Comparison of ENCODE assay signal across 18 cellular contexts in genomic region chr7:34060548-34060947, GRCh38.
DNase-seq lines count a peak whose midpoint lies in the region; TF ChIP-seq lines count a peak whose summit lies in the region.
"Had no signal": no experiment of that assay in that cellular context is flagged by ENCODE, and none has a peak within 500 bp of the region (broad histone marks: within the 10 kb centered on the region; RNA-seq: fewer than 3 reads in every experiment).

No MANE protein-coding gene starts in this region.

- H3K4me2 ChIP-seq in PC-9, result no peak overlapping the region

- H3K9me2 ChIP-seq in PC-9 (ENCODE audit: insufficient read depth), result no peaks in the 10 kb centered on the region

- BruUV-seq in PC-9 (replicated peaks; lab: Mats Ljungman, UMichigan), result no TSS peak

- POLR2A ChIA-PET in PC-9 (lab: Charles Lee; ENCODE audit: unreplicated experiment), result no interaction called here

- intact Hi-C loops in tibial artery (cut with DNase I; ENCODE audit: low total_unique reads) (no loop called here), PC-9 (cut with micrococcal nuclease; ENCODE audit: unreplicated experiment) (no loop called here)

- H2AFZ ChIP-seq in PC-9, result no peak overlapping the region
- H2AFZ ChIP-seq: parathyroid adenoma had no signal

- no peaks in the 10 kb centered on the region for H3F3A ChIP-seq in PC-9 (ENCODE audit: insufficient read depth, low read depth)

- H3K4me3 ChIP-seq in AG10803 (ENCODE audit: low read length), result no peak overlapping the region
- H3K4me3 ChIP-seq in choroid plexus epithelial cell (ENCODE audit: low read depth, low read length), result no peak overlapping the region
- H3K4me3 ChIP-seq in tibial artery, result no peak overlapping the region
- no peak overlapping the region for H3K4me3 ChIP-seq in PC-9
- H3K4me3 ChIP-seq: body of pancreas, upper lobe of left lung had no signal

- H3K79me2 ChIP-seq in PC-9 (ENCODE audit: low read depth), result no peaks in the 10 kb centered on the region
- H3K79me2 ChIP-seq: parathyroid adenoma had no signal

- CTCF ChIA-PET in PC-9 (lab: Charles Lee), result no interaction called here

- no peak overlapping the region for H3K27ac ChIP-seq in tibial artery
- no peak overlapping the region for H3K27ac ChIP-seq in PC-9
- H3K27ac ChIP-seq: body of pancreas, parathyroid adenoma had no signal

- H3K4me1 ChIP-seq in tibial artery (no peaks in the 10 kb centered on the region), PC-9 (replicated peaks; ENCODE audit: insufficient read depth) (peaks cover 20% of the 10 kb centered on the region)
- H3K4me1 ChIP-seq: body of pancreas had no signal

- DNase-seq in AG10803 (ENCODE audit: low read depth) (peak; percentile 89), LHCN-M2 (ENCODE audit: low read depth) (peak; percentile 78), choroid plexus epithelial cell (ENCODE audit: low read depth) (peak; percentile 86), kidney tubule cell (ENCODE audit: low spot score) (peak; percentile 51), NCI-H1694 treated with DMSO at 0.1 percent for 48 hours (lab: John Stamatoyannopoulos, UW) (no peak), tibial artery (no peak), iPS-NIHi11 (ENCODE audit: low spot score) (no peak), PC-9 (no peak)
- DNase-seq: activated CD8-positive, alpha-beta T cell treated with anti-CD3 and anti-CD28 coated beads for 36 hours; activated effector memory CD4-positive, alpha-beta T cell treated with anti-CD3 and anti-CD28 coated beads, Interleukin-2, amount 50 U/mL, for 16 hours; body of pancreas; endodermal cell; GOT3; NCI-H187; NCI-H69; SHP77 treated with DMSO at 0.1 percent for 48 hours; upper lobe of left lung had no signal

- no peaks in the 10 kb centered on the region for H3K27me3 ChIP-seq in tibial artery
- H3K27me3 ChIP-seq in PC-9 (ENCODE audit: insufficient read depth, low read depth), result no peaks in the 10 kb centered on the region
- H3K27me3 ChIP-seq: body of pancreas, upper lobe of left lung had no signal

- H3K36me3 ChIP-seq in tibial artery, result peaks cover 0 to 5% (median 0%) of the 10 kb centered on the region in 3 donors
- no peaks in the 10 kb centered on the region for H3K36me3 ChIP-seq in PC-9 (ENCODE audit: low read depth)

- H3K9me3 ChIP-seq in tibial artery (no peaks in the 10 kb centered on the region), PC-9 (ENCODE audit: insufficient read depth, low read depth) (peaks cover 3% of the 10 kb centered on the region; the same call in 1 of the 2 replicates)
- H3K9me3 ChIP-seq: body of pancreas, upper lobe of left lung had no signal

- TF ChIP-seq CTCF in AG10803 (conservative IDR thresholded peaks at IDR 0.05; ENCODE audit: low read length) (no peak), choroid plexus epithelial cell (conservative IDR thresholded peaks at IDR 0.05; ENCODE audit: low read depth, low read length) (no peak), tibial artery (IDR thresholded peaks at IDR 0.05) (no peak), PC-9 (conservative IDR thresholded peaks at IDR 0.05) (no peak)

- no peaks in the 10 kb centered on the region for H4K20me1 ChIP-seq in PC-9 (ENCODE audit: insufficient read depth)

Comparison
In these comparisons a context has a peak if more than half of its experiments do, and no peak if none do; other contexts are left out.
1. DNase-seq: peak in AG10803 (single experiment), LHCN-M2 (single experiment), choroid plexus epithelial cell (single experiment) and kidney tubule cell (single experiment); none in NCI-H1694 treated with DMSO at 0.1 percent for 48 hours (single experiment), tibial artery (0 of 2), iPS-NIHi11 (single experiment) and PC-9 (0 of 2).